2 cellular contexts compared by ENCODE assay signal in the genomic region with DNA sequence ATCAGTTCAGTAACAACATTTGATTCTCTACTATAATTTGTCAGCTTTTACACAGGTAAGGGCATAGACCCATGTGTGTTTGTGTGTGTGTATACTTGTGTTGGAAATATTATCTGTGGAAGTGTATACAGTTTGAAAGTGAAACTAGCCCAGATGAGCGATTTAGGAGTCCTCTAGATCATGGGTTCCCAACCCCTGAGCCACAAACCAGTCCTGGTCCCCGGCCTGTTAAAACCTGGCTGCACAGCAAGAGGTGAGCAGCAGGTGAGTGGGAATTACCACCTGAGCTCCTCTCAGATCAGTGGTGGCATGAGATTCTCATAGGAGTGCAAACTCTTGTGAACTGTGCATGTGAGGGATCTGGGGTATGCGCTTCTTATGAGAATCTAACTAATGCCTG.
TF ChIP-seq lines count a peak whose summit lies in the region.

No MANE protein-coding gene starts in this region.

TF ChIP-seq in GM23338, 12 proteins besides CTCF, POLR2A, EP300 and RAD21 (continued from another document):
- TF ChIP-seq, protein P1, sequence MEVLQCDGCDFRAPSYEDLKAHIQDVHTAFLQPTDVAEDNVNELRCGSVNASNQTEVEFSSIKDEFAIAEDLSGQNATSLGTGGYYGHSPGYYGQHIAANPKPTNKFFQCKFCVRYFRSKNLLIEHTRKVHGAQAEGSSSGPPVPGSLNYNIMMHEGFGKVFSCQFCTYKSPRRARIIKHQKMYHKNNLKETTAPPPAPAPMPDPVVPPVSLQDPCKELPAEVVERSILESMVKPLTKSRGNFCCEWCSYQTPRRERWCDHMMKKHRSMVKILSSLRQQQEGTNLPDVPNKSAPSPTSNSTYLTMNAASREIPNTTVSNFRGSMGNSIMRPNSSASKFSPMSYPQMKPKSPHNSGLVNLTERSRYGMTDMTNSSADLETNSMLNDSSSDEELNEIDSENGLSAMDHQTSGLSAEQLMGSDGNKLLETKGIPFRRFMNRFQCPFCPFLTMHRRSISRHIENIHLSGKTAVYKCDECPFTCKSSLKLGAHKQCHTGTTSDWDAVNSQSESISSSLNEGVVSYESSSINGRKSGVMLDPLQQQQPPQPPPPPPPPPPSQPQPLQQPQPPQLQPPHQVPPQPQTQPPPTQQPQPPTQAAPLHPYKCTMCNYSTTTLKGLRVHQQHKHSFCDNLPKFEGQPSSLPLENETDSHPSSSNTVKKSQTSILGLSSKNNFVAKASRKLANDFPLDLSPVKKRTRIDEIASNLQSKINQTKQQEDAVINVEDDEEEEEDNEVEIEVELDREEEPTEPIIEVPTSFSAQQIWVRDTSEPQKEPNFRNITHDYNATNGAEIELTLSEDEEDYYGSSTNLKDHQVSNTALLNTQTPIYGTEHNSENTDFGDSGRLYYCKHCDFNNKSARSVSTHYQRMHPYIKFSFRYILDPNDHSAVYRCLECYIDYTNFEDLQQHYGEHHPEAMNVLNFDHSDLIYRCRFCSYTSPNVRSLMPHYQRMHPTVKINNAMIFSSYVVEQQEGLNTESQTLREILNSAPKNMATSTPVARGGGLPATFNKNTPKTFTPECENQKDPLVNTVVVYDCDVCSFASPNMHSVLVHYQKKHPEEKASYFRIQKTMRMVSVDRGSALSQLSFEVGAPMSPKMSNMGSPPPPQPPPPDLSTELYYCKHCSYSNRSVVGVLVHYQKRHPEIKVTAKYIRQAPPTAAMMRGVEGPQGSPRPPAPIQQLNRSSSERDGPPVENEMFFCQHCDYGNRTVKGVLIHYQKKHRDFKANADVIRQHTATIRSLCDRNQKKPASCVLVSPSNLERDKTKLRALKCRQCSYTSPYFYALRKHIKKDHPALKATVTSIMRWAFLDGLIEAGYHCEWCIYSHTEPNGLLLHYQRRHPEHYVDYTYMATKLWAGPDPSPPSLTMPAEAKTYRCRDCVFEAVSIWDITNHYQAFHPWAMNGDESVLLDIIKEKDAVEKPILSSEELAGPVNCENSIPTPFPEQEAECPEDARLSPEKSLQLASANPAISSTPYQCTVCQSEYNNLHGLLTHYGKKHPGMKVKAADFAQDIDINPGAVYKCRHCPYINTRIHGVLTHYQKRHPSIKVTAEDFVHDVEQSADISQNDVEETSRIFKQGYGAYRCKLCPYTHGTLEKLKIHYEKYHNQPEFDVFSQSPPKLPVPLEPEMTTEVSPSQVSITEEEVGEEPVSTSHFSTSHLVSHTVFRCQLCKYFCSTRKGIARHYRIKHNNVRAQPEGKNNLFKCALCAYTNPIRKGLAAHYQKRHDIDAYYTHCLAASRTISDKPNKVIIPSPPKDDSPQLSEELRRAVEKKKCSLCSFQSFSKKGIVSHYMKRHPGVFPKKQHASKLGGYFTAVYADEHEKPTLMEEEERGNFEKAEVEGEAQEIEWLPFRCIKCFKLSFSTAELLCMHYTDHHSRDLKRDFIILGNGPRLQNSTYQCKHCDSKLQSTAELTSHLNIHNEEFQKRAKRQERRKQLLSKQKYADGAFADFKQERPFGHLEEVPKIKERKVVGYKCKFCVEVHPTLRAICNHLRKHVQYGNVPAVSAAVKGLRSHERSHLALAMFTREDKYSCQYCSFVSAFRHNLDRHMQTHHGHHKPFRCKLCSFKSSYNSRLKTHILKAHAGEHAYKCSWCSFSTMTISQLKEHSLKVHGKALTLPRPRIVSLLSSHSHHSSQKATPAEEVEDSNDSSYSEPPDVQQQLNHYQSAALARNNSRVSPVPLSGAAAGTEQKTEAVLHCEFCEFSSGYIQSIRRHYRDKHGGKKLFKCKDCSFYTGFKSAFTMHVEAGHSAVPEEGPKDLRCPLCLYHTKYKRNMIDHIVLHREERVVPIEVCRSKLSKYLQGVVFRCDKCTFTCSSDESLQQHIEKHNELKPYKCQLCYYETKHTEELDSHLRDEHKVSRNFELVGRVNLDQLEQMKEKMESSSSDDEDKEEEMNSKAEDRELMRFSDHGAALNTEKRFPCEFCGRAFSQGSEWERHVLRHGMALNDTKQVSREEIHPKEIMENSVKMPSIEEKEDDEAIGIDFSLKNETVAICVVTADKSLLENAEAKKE (CRISPR knock-in tag; IDR thresholded peaks at IDR 0.05) = no peak
- TF ChIP-seq EZH2phosphoT487 (IDR thresholded peaks at IDR 0.05; ENCODE audit: unreplicated experiment) (no peak), STAT1 (IDR thresholded peaks at IDR 0.05; ENCODE audit: unreplicated experiment) (no peak), ZNF114 (CRISPR knock-in tag; IDR thresholded peaks at IDR 0.05) (no peak), CREB1 (CRISPR knock-in tag; IDR thresholded peaks at IDR 0.05; ENCODE audit: low read depth) (no peak), ZNF331 (CRISPR knock-in tag; IDR thresholded peaks at IDR 0.05; ENCODE audit: low read depth) (no peak), NANOG (IDR thresholded peaks at IDR 0.05; ENCODE audit: borderline replicate concordance) (no peak)
TF ChIP-seq in GM23338: peak in this region for 0.

TF ChIP-seq in GM12878, 131 proteins besides CTCF, POLR2A, EP300 and RAD21 (continued from another document):
- TF ChIP-seq, protein P2, sequence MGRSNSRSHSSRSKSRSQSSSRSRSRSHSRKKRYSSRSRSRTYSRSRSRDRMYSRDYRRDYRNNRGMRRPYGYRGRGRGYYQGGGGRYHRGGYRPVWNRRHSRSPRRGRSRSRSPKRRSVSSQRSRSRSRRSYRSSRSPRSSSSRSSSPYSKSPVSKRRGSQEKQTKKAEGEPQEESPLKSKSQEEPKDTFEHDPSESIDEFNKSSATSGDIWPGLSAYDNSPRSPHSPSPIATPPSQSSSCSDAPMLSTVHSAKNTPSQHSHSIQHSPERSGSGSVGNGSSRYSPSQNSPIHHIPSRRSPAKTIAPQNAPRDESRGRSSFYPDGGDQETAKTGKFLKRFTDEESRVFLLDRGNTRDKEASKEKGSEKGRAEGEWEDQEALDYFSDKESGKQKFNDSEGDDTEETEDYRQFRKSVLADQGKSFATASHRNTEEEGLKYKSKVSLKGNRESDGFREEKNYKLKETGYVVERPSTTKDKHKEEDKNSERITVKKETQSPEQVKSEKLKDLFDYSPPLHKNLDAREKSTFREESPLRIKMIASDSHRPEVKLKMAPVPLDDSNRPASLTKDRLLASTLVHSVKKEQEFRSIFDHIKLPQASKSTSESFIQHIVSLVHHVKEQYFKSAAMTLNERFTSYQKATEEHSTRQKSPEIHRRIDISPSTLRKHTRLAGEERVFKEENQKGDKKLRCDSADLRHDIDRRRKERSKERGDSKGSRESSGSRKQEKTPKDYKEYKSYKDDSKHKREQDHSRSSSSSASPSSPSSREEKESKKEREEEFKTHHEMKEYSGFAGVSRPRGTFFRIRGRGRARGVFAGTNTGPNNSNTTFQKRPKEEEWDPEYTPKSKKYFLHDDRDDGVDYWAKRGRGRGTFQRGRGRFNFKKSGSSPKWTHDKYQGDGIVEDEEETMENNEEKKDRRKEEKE (IDR thresholded peaks at IDR 0.05) = no peak
- TF ChIP-seq RUNX3 (IDR thresholded peaks at IDR 0.05; ENCODE audit: low read length) (no peak), MYB (IDR thresholded peaks at IDR 0.05; ENCODE audit: borderline replicate concordance, low read depth, low read length) (no peak), E2F8 (IDR thresholded peaks at IDR 0.05; ENCODE audit: low read depth, partially characterized antibody) (no peak)
